15 cellular contexts compared by ENCODE assay signal in the genomic region with DNA sequence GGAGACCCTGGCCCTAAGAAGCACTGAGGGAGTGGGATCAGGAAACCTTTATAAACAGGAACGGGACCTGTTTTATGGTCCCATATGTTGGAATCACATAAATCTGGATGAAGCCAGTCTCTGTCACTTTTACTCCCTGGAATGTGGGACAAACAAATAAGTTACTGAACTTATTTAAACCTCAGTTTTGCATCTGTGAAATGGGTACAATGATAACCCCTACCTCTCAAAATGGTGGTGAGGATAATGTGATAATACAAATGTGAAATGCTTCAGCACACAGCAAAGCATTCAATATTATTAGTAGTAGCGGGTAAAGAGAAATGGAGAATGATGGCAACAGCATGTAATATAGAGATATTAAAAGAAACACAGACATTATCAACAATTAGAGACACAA.
"Had no signal": no experiment of that assay in that cellular context is flagged by ENCODE, and none has a peak within 500 bp of the region (broad histone marks: within the 10 kb centered on the region; RNA-seq: fewer than 3 reads in every experiment).

No MANE protein-coding gene starts in this region.

- DNase-seq: activated B cell treated with CpG ODN at 0.5 μM for 24 hours; activated CD4-positive, alpha-beta T cell treated with anti-CD3 and anti-CD28 coated beads, Interleukin-2, amount 50 U/mL, for 1 hour; activated naive CD4-positive, alpha-beta T cell treated with anti-CD3 and anti-CD28 coated beads, Interleukin-2, amount 50 U/mL, for 16 hours; activated T-cell treated with anti-CD3 and anti-CD28 coated beads for 4 hours; kidney; stimulated activated CD4-positive, alpha-beta T cell treated with anti-CD3 and anti-CD28 coated beads, Interleukin-4, amount 100 ng/mL, for 1 hour; stimulated activated CD8-positive, alpha-beta memory T cell treated with anti-CD3 and anti-CD28 coated beads, Interleukin-4, amount 100 ng/mL, for 48 hours had no signal

- H3K36me3 ChIP-seq: adrenal gland, upper lobe of right lung had no signal

- H3K4me3 ChIP-seq: adrenal gland, hepatocyte, upper lobe of right lung had no signal

- H3K27me3 ChIP-seq: adrenal gland, hepatocyte, upper lobe of right lung had no signal

- H3K9me3 ChIP-seq: adrenal gland, psoas muscle, upper lobe of right lung had no signal

- H3K4me1 ChIP-seq: upper lobe of right lung had no signal

- H3K4me3 Mint-ChIP-seq: activated B cell treated with CpG ODN at 0.5 μM for 24 hours; stimulated activated naive CD8-positive, alpha-beta T cell treated with anti-CD3 and anti-CD28 coated beads, Interleukin-15, Interleukin-2, amounts not matched to agents 100 ng/mL and 50 ng/mL, for 24 hours; T-helper 1 cell treated with Interleukin-12 subunit alpha and Interleukin-12 subunit beta and Interleukin-4 antibody, amounts not matched to agents 30 μg/mL and 1 μg/mL, for 36 hours had no signal

- ATAC-seq: SK-N-SH treated with all-trans-retinoic acid at 6 μM for 48 hours had no signal

- H3K27ac ChIP-seq: hepatocyte, psoas muscle, upper lobe of right lung had no signal

- H3K9me3 Mint-ChIP-seq: activated T-helper 2 cell treated with anti-CD3 and anti-CD28 coated beads, Interferon-gamma antibody, Interleukin-2, Interleukin-4, amounts not matched to agents 10 μg/mL and 5 μg/mL and 100 μg/mL, durations not matched to agents 14 hours and 24 hours and 36 hours; stimulated activated naive CD8-positive, alpha-beta T cell treated with anti-CD3 and anti-CD28 coated beads, Interleukin-15, Interleukin-2, amounts not matched to agents 100 ng/mL and 50 ng/mL, for 24 hours; T-helper 1 cell treated with Interleukin-12 subunit alpha and Interleukin-12 subunit beta and Interleukin-4 antibody, amounts not matched to agents 30 μg/mL and 1 μg/mL, for 36 hours had no signal

- H3K27ac Mint-ChIP-seq: activated B cell treated with CpG ODN at 0.5 μM for 24 hours; activated T-helper 2 cell treated with anti-CD3 and anti-CD28 coated beads, Interferon-gamma antibody, Interleukin-2, Interleukin-4, amounts not matched to agents 10 μg/mL and 5 μg/mL and 100 μg/mL, durations not matched to agents 14 hours and 24 hours and 36 hours; stimulated activated naive CD8-positive, alpha-beta T cell treated with anti-CD3 and anti-CD28 coated beads, Interleukin-15, Interleukin-2, amounts not matched to agents 100 ng/mL and 50 ng/mL, for 24 hours; T-helper 1 cell treated with Interleukin-12 subunit alpha and Interleukin-12 subunit beta and Interleukin-4 antibody, amounts not matched to agents 30 μg/mL and 1 μg/mL, for 36 hours had no signal
